Comparison of ENCODE assay signal across 35 cellular contexts in the genomic region with DNA sequence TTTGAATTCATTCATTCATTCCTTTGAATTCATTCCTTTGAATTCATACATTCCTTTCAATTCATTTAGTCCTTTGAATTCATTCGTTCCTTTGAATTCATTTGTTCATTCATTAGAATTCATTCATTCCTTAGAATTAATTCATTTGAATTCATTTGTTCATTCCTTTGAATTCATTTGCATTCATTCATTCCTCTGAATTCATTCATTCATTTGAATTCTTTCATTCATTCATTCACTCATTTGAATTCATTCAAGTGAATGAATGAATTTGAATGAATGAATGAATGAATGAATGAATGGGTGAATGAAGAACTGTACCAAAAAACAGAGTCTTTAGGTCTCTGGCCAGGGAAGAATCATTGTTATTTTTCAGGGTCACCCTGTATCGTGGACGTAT.
"Had no signal": no experiment of that assay in that cellular context is flagged by ENCODE, and none has a peak within 500 bp of the region (broad histone marks: within the 10 kb centered on the region; RNA-seq: fewer than 3 reads in every experiment).

No MANE protein-coding gene starts in this region.

- H3K4me3 ChIP-seq: MG63 had no signal

- DNase-seq: Karpas-422, Kasumi-1, MG63, MM.1S, MV-4-11, NCI-H1048, NCI-H1092, NCI-H1092 treated with DMSO at 0.1 percent for 48 hours, NCI-H1105, NCI-H1105 treated with DMSO at 0.1 percent for 48 hours, NCI-H1417, NCI-H1417 treated with DMSO at 0.1 percent for 48 hours, NCI-H1436, NCI-H1436 treated with DMSO at 0.1 percent for 48 hours, NCI-H146, NCI-H1694, NCI-H1694 treated with DMSO at 0.1 percent for 48 hours, NCI-H187, NCI-H187 treated with DMSO at 0.1 percent for 48 hours, NCI-H1930, NCI-H2029, NCI-H2029 treated with DMSO at 0.1 percent for 48 hours, NCI-H2081, NCI-H2081 treated with DMSO at 0.1 percent for 48 hours, NCI-H2107, NCI-H2171, NCI-H2171 treated with DMSO at 0.1 percent for 48 hours, NCI-H2227 treated with DMSO at 0.1 percent for 48 hours, NCI-H226, NCI-H345, NCI-H446, NCI-H446 treated with DMSO at 0.1 percent for 48 hours, NCI-H510A, NCI-H510A treated with DMSO at 0.1 percent for 48 hours, NCI-H524 had no signal
